ENCODE assay signal across 27 cellular contexts in genomic region chr20:57291003-57291402, GRCh38. TPM values are rescaled to one million over a fixed set of nuclear protein-coding genes. Genes with fewer than 3 reads are reported as not detected.
DNase-seq lines count a peak whose midpoint lies in the region; FAIRE-seq and TF ChIP-seq lines count a peak whose summit lies in the region.
"Had no signal": no experiment of that assay in that cellular context is flagged by ENCODE, and none has a peak within 500 bp of the region (broad histone marks: within the 10 kb centered on the region; RNA-seq: fewer than 3 reads in every experiment).

No MANE protein-coding gene starts in this region.

- DNase-seq in T-helper 2 cell treated with Interferon-gamma antibody and Interleukin-4, amounts not matched to agents 5 μg/mL and 100 μg/mL, for 36 hours (ENCODE audit: low spot score), result no peak
- DNase-seq in T-helper 2 cell (no peak), endodermal cell (peak; percentile 81), testis (no peak), HTR-8/SVneo (ENCODE audit: insufficient read length, low spot score) (no peak)
- no peak for DNase-seq in activated CD4-positive, alpha-beta T cell treated with anti-CD3 and anti-CD28 coated beads, Interleukin-2, amount 50 U/mL, for 1 hour
- DNase-seq: activated CD4-positive, alpha-beta T cell treated with anti-CD3 and anti-CD28 coated beads for 1 hour; cortex of kidney; left cardiac atrium; NCI-H1694 treated with DMSO at 0.1 percent for 48 hours; nephron progenitor cell; SIG-M5; stimulated activated CD4-positive, alpha-beta T cell treated with anti-CD3 and anti-CD28 coated beads, Interleukin-4, amount 100 ng/mL, for 24 hours had no signal

- H3K4me1 Mint-ChIP-seq in T-helper 2 cell treated with Interferon-gamma antibody and Interleukin-4, amounts not matched to agents 5 μg/mL and 100 μg/mL, for 36 hours (ENCODE audit: low read depth), result no peaks in the 10 kb centered on the region
- peaks cover 19% of the 10 kb centered on the region for H3K4me1 Mint-ChIP-seq in endodermal cell

- peak overlapping the region; percentile 64; the same call in 1 of the 2 replicates for H3K4me2 ChIP-seq in OCI-LY1 (ENCODE audit: low read length)
- H3K4me2 ChIP-seq: hepatocyte, smooth muscle cell had no signal

- H3K4me3 Mint-ChIP-seq in T-helper 2 cell treated with Interferon-gamma antibody and Interleukin-4, amounts not matched to agents 5 μg/mL and 100 μg/mL, for 36 hours, result no peak overlapping the region
- H3K4me3 Mint-ChIP-seq in endodermal cell, result no peak overlapping the region
- H3K4me3 Mint-ChIP-seq: activated naive CD8-positive, alpha-beta T cell; mesothelial cell of epicardium; nephron progenitor cell; T-helper 1 cell treated with Interleukin-12 subunit alpha and Interleukin-12 subunit beta and Interleukin-4 antibody, amounts not matched to agents 30 μg/mL and 1 μg/mL, for 36 hours had no signal

- H3K9me2 ChIP-seq in OCI-LY1 (ENCODE audit: low read depth, low read length), result no peaks in the 10 kb centered on the region

- WGBS in endodermal cell (ENCODE audit: insufficient coverage in 1 of 2, insufficient read length in 1 of 2), 2 experiments, result 84 to 96% methylated on average over 6 to 10 of the region's 10 CpGs
- WGBS in testis, 2 donors, result 79 to 85% methylated on average over 10 of the region's 10 CpGs

- H3K27ac ChIP-seq in OCI-LY1 (ENCODE audit: low read depth, low read length, poor library complexity, severe bottlenecking) (peak overlapping the region; percentile 99), endodermal cell (ENCODE audit: low read depth, low read length) (no peak overlapping the region), temporal lobe (ENCODE audit: low read depth, low read length) (peak overlapping the region; percentile 53), testis (no peak overlapping the region)
- H3K27ac ChIP-seq: hepatocyte had no signal

- H3K36me3 Mint-ChIP-seq in T-helper 2 cell treated with Interferon-gamma antibody and Interleukin-4, amounts not matched to agents 5 μg/mL and 100 μg/mL, for 36 hours (ENCODE audit: low read depth), result no peaks in the 10 kb centered on the region
- H3K36me3 Mint-ChIP-seq in endodermal cell (ENCODE audit: low read depth), result no peaks in the 10 kb centered on the region
- H3K36me3 Mint-ChIP-seq: activated naive CD8-positive, alpha-beta T cell; mesothelial cell of epicardium had no signal

- no peaks in the 10 kb centered on the region for H3K79me2 ChIP-seq in OCI-LY1 (ENCODE audit: insufficient read depth, low read length)
- H3K79me2 ChIP-seq: hepatocyte had no signal

- FAIRE-seq in HTR-8/SVneo (lab: Jason Lieb, UNC), result no peak
- FAIRE-seq: A204.1, GM19239 had no signal

- H4K20me1 ChIP-seq in OCI-LY1 (ENCODE audit: insufficient read depth, low read length), result no peaks in the 10 kb centered on the region

- peaks cover 14% of the 10 kb centered on the region for H3K27me3 Mint-ChIP-seq in T-helper 2 cell treated with Interferon-gamma antibody and Interleukin-4, amounts not matched to agents 5 μg/mL and 100 μg/mL, for 36 hours (ENCODE audit: low read depth)
- H3K27me3 Mint-ChIP-seq in endodermal cell (ENCODE audit: insufficient read depth), result peaks cover 12% of the 10 kb centered on the region

- peak; percentile 50 for TF ChIP-seq CTCF in OCI-LY1 (IDR thresholded peaks at IDR 0.05; ENCODE audit: low read length)
- peak; percentile 76 for TF ChIP-seq CTCF in endodermal cell (conservative IDR thresholded peaks at IDR 0.05)
- TF ChIP-seq CTCF in testis (IDR thresholded peaks at IDR 0.05), result no peak

- peak overlapping the region; percentile 14 for H3K27ac Mint-ChIP-seq in T-helper 2 cell treated with Interferon-gamma antibody and Interleukin-4, amounts not matched to agents 5 μg/mL and 100 μg/mL, for 36 hours
- H3K27ac Mint-ChIP-seq in endodermal cell, result no peak overlapping the region
- H3K27ac Mint-ChIP-seq: activated naive CD8-positive, alpha-beta T cell; mesothelial cell of epicardium; T-helper 1 cell treated with Interleukin-12 subunit alpha and Interleukin-12 subunit beta and Interleukin-4 antibody, amounts not matched to agents 30 μg/mL and 1 μg/mL, for 36 hours had no signal

- H3K36me3 ChIP-seq in OCI-LY1 (ENCODE audit: insufficient read depth, low read length), result no peaks in the 10 kb centered on the region
- no peaks in the 10 kb centered on the region for H3K36me3 ChIP-seq in endodermal cell (ENCODE audit: control insufficient read depth, insufficient read depth, low read length)
- H3K36me3 ChIP-seq in testis (ENCODE audit: low read depth, missing control alignments), result no peaks in the 10 kb centered on the region

- no peak for TF ChIP-seq POLR2A in testis (IDR thresholded peaks at IDR 0.05)

- no peak overlapping the region for H3K4me3 ChIP-seq in OCI-LY1 (ENCODE audit: low read depth, low read length, poor library complexity, severe bottlenecking)
- no peak overlapping the region for H3K4me3 ChIP-seq in endodermal cell (ENCODE audit: low read length)
- no peak overlapping the region for H3K4me3 ChIP-seq in testis
- H3K4me3 ChIP-seq: hepatocyte, smooth muscle cell had no signal

- no peaks in the 10 kb centered on the region for H3K9me3 Mint-ChIP-seq in T-helper 2 cell treated with Interferon-gamma antibody and Interleukin-4, amounts not matched to agents 5 μg/mL and 100 μg/mL, for 36 hours
- H3K9me3 Mint-ChIP-seq in endodermal cell, result no peaks in the 10 kb centered on the region
- H3K9me3 Mint-ChIP-seq: mesothelial cell of epicardium; nephron progenitor cell; T-helper 1 cell treated with Interleukin-12 subunit alpha and Interleukin-12 subunit beta and Interleukin-4 antibody, amounts not matched to agents 30 μg/mL and 1 μg/mL, for 36 hours had no signal

- H3K27me3 ChIP-seq in OCI-LY1 (ENCODE audit: insufficient read depth, low read length) (no peaks in the 10 kb centered on the region), endodermal cell (ENCODE audit: control insufficient read depth, insufficient read depth, low read length, poor library complexity, severe bottlenecking) (peaks cover 5% of the 10 kb centered on the region), testis (no peaks in the 10 kb centered on the region)
- H3K27me3 ChIP-seq: hepatocyte had no signal

- H2AFZ ChIP-seq in OCI-LY1 (ENCODE audit: low read length), result no peak overlapping the region
- H2AFZ ChIP-seq: hepatocyte had no signal

- H3K9ac ChIP-seq in OCI-LY1 (ENCODE audit: low read length), result peak overlapping the region; percentile 63; the same call in 1 of the 2 replicates
- no peak overlapping the region for H3K9ac ChIP-seq in endodermal cell (ENCODE audit: extremely low read depth, low read length, poor library complexity, severe bottlenecking)

- intact Hi-C loops in testis (cut with DNase I; ENCODE audit: low total_unique reads), result no loop called here

- no peaks in the 10 kb centered on the region for H3F3A ChIP-seq in OCI-LY1 (ENCODE audit: insufficient read depth, low read length)

- no peaks in the 10 kb centered on the region for H3K9me3 ChIP-seq in OCI-LY1 (ENCODE audit: low read length)
- no peaks in the 10 kb centered on the region for H3K9me3 ChIP-seq in endodermal cell (ENCODE audit: control insufficient read depth, low read length)
- no peaks in the 10 kb centered on the region for H3K9me3 ChIP-seq in testis

- peaks cover 99% of the 10 kb centered on the region for H3K4me1 ChIP-seq in OCI-LY1 (ENCODE audit: insufficient read depth, low read length, severe bottlenecking)
- peaks cover 8% of the 10 kb centered on the region for H3K4me1 ChIP-seq in endodermal cell (ENCODE audit: control insufficient read depth, insufficient read depth, low read length)
- H3K4me1 ChIP-seq in testis, result no peaks in the 10 kb centered on the region

RNA-seq across cellular contexts. Expression of gene BMP7, which starts 24.6 kb away (rescaled TPM):
- total RNA-seq in endodermal cell, result 10 to 100 TPM; 45.6 to 49.6 TPM
- polyA plus RNA-seq in endodermal cell (2013, experiment 1 of 2), result 50.6 TPM
- 45.7 TPM for polyA plus RNA-seq in endodermal cell (2013, experiment 2 of 2)
- 9.6 TPM for total RNA-seq in temporal lobe
- 1 to 10 TPM; 2.4 to 3.3 TPM for total RNA-seq in testis
- polyA plus RNA-seq in testis (ENCODE audit: insufficient read depth, low read depth, low replicate concordance), result 7.1 TPM
- total RNA-seq: fibroblast of villous mesenchyme had no signal
- polyA plus RNA-seq: BJ had no signal

RNA-seq across cellular contexts. Expression of gene SPO11, which starts 38.6 kb away (rescaled TPM):
- not detected for total RNA-seq in endodermal cell
- polyA plus RNA-seq in endodermal cell (2013, experiment 1 of 2), result not detected
- polyA plus RNA-seq in endodermal cell (2013, experiment 2 of 2), result not detected
- not detected for total RNA-seq in temporal lobe
- total RNA-seq in testis, result 10 to 100 TPM in 1 of 2 donors, 1 to 10 TPM in 1; 5.9 to 12.3 TPM
- 13.8 TPM for polyA plus RNA-seq in testis (ENCODE audit: insufficient read depth, low read depth, low replicate concordance)
- total RNA-seq: fibroblast of villous mesenchyme, G401, H4, hepatocyte, left cardiac atrium, mesothelial cell of epicardium, smooth muscle cell, urinary bladder had no signal
- polyA plus RNA-seq: BJ, hepatocyte, smooth muscle cell, urinary bladder had no signal

Comparison
In these comparisons a context has a peak if more than half of its experiments do, and no peak if none do; other contexts are left out.
1. H3K27ac ChIP-seq: peak in OCI-LY1 (single experiment) and temporal lobe (single experiment); none in endodermal cell (single experiment) and testis (0 of 2).
2. CTCF ChIP-seq: peak in OCI-LY1 (single experiment) and endodermal cell (single experiment); none in testis (0 of 3).